8 cellular contexts compared by ENCODE assay signal in the genomic region with DNA sequence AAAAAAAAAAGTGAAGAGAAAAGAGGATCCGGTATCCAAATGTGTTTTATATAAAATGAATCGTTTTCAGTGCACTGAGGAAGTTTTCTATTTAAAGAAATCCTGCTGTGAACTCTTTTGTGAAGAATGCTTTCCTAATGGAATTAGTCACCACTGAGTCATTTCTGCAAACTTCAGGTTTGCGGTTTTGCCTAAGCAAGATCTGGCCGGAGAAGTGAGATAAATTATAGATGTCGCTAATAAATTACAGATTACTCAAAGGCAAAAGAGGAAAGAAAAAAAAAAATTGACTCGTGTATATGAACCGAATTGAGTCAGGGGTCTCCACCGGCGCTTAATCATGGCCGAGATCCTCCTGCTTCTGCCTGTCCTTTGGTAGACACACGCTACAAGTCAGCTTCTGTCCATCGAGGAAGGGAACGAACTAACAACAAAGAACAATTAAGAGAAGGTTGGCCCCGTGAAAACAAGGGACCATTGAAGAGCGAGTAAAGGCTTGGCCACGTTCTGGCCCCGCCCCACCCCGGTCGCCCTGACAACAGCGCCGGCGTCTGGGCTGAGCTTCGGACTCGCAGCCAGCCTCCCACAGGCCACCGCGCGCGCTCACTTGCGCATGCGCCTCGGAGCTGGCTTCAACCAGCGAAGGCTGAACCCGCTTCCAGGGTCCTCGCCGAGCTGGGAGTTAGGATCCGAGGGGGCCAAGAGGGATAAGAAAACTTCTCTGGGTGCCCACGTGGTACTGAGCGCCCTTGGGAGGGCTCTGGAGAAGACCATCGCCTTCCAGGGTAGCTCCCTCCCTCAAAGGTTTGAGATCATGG. TPM values are rescaled to one million over a fixed set of nuclear protein-coding genes. Genes with fewer than 3 reads are reported as not detected.
DNase-seq lines count a peak whose midpoint lies in the region; ATAC-seq and TF ChIP-seq lines count a peak whose summit lies in the region.

No MANE protein-coding gene starts in this region.

- peaks cover 0 to 4% of the 10 kb centered on the region in 2 donors for H3K36me3 ChIP-seq in vagina

- DNase-seq in NCI-H1930 (lab: John Stamatoyannopoulos, UW): peak; percentile 86 to 88
- DNase-seq in T-helper 22 cell (ENCODE audit: low read depth): peak; percentile 88
- peak; percentile 96 for DNase-seq in astrocyte of the cerebellum (ENCODE audit: low read depth)
- peak; percentile 95 for DNase-seq in hepatic stellate cell (ENCODE audit: low spot score)
- DNase-seq in putamen (ENCODE audit: low spot score): peak; percentile 98
- DNase-seq in vagina (ENCODE audit: extremely low spot score in 2 of 2): peak in 1 of 2 donors; percentile 94

- peak; percentile 71 for ATAC-seq in GM18499 (IDR thresholded peaks at IDR 0.05; ENCODE audit: insufficient read depth, unreplicated experiment)
- ATAC-seq in HG02970 (IDR thresholded peaks at IDR 0.05; ENCODE audit: low FRiP score, unreplicated experiment): peak; percentile 96

- H3K4me1 ChIP-seq in vagina: peaks cover 17% of the 10 kb centered on the region

- peak overlapping the region; percentile 98 for H3K27ac ChIP-seq in vagina

- no peaks in the 10 kb centered on the region for H3K27me3 ChIP-seq in vagina

- TF ChIP-seq CTCF in astrocyte of the cerebellum (IDR thresholded peaks at IDR 0.05; ENCODE audit: low read depth, low read length, missing control alignments) (no peak), vagina (IDR thresholded peaks at IDR 0.05) (no peak)

- H3K9me3 ChIP-seq in vagina: no peaks in the 10 kb centered on the region

- intact Hi-C loops in vagina (cut with DNase I): no loop called here

- in situ Hi-C loops in astrocyte of the cerebellum (cut with HindIII; ENCODE audit: low sequenced_read_pairs): no loop called here

- peak in 1 of 2 donors; percentile 17 for TF ChIP-seq POLR2A in vagina (IDR thresholded peaks at IDR 0.05)

- H3K4me3 ChIP-seq in astrocyte of the cerebellum (ENCODE audit: low read depth, low read length) (peak overlapping the region; percentile 64), vagina (peak overlapping the region; percentile 51 to 59)

RNA-seq across cellular contexts. Expression of a gene that starts 33.0 kb away (rescaled TPM):
- 69.0 TPM for total RNA-seq in vagina

RNA-seq across cellular contexts. Expression of a gene that starts 42.9 kb away (rescaled TPM):
- 189 TPM for total RNA-seq in vagina
